Comparison of ENCODE assay signal across 24 cellular contexts in genomic region chr2:142097711-142098110, GRCh38. TPM values are rescaled to one million over a fixed set of nuclear protein-coding genes. Genes with fewer than 3 reads are reported as not detected.
"Had no signal": no experiment of that assay in that cellular context is flagged by ENCODE, and none has a peak within 500 bp of the region (broad histone marks: within the 10 kb centered on the region; RNA-seq: fewer than 3 reads in every experiment).

No MANE protein-coding gene starts in this region.

- H3K27ac ChIP-seq: coronary artery, dorsolateral prefrontal cortex, esophagus muscularis mucosa, foreskin keratinocyte, gastroesophageal sphincter, heart right ventricle, left lung, lower lobe of right lung had no signal

- H3K36me3 Mint-ChIP-seq: mesothelial cell of epicardium; naive B cell; naive thymus-derived CD8-positive, alpha-beta T cell had no signal

- H3K4me3 Mint-ChIP-seq: mesothelial cell of epicardium; naive B cell; naive thymus-derived CD8-positive, alpha-beta T cell had no signal

- DNase-seq: dermis blood vessel endothelial cell; dorsolateral prefrontal cortex; effector CD4-positive, alpha-beta T cell; effector memory CD4-positive, alpha-beta T cell; foreskin keratinocyte; head of caudate nucleus; heart right ventricle; hippocampal formation; left cardiac atrium; left lung; left ventricle myocardium superior; lower lobe of right lung; mesenchymal stem cell; mucosa of descending colon; naive B cell; naive thymus-derived CD8-positive, alpha-beta T cell had no signal

- H3K4me1 Mint-ChIP-seq: naive B cell; naive thymus-derived CD8-positive, alpha-beta T cell had no signal

- H3K9me3 ChIP-seq: esophagus muscularis mucosa, gastroesophageal sphincter, heart right ventricle, left lung, lower lobe of right lung, mucosa of descending colon had no signal

- FAIRE-seq: endothelial cell of umbilical vein, islet of Langerhans, keratinocyte had no signal

- H3K9me3 Mint-ChIP-seq: mesothelial cell of epicardium, naive B cell had no signal

- H3K27me3 Mint-ChIP-seq: naive B cell; naive thymus-derived CD8-positive, alpha-beta T cell had no signal

- H3K36me3 ChIP-seq: esophagus muscularis mucosa, gastroesophageal sphincter, heart right ventricle, left lung, lower lobe of right lung had no signal

- H3K27ac Mint-ChIP-seq: mesothelial cell of epicardium; naive B cell; naive thymus-derived CD8-positive, alpha-beta T cell had no signal

- H3K4me3 ChIP-seq: coronary artery, dorsolateral prefrontal cortex, esophagus muscularis mucosa, gastroesophageal sphincter, heart right ventricle, left lung, lower lobe of right lung, mucosa of descending colon had no signal

- H3K4me1 ChIP-seq: esophagus muscularis mucosa, foreskin keratinocyte, gastroesophageal sphincter, heart right ventricle, left lung, lower lobe of right lung had no signal

- ATAC-seq: foreskin keratinocyte; gastroesophageal sphincter; heart right ventricle; left cardiac atrium; left lung; left ventricle myocardium superior; lower lobe of right lung; mucosa of descending colon; naive thymus-derived CD8-positive, alpha-beta T cell had no signal

RNA-seq across cellular contexts. Expression of gene LRP1B, which starts 33.1 kb away (rescaled TPM):
- total RNA-seq: foreskin keratinocyte; lung microvascular endothelial cell; naive thymus-derived CD8-positive, alpha-beta T cell had no signal
